In the genomic region with DNA sequence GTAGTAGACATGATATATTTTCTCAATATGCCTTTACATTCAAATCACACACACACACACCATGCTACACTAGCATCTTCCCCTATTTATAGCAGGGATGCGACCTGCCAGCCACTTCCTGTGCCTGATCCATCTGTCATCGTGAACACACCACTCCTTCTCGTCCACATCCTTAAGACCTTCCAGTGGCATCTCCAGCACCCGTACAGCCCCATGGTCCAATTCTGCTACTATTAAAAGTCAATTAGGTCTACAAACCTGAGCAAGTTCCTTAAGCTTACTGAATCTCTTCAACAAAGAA, we compare ENCODE assay signal across 21 cellular contexts.
"Had no signal": no experiment of that assay in that cellular context is flagged by ENCODE, and none has a peak within 500 bp of the region (broad histone marks: within the 10 kb centered on the region; RNA-seq: fewer than 3 reads in every experiment).

No MANE protein-coding gene starts in this region.

- H3K9me3 Mint-ChIP-seq: stimulated activated memory B cell treated with anti-CD40 and anti-IgM and Interleukin-4, amounts not matched to agents 10 μg/mL and 1 μg/mL and 100 μg/mL, for 72 hours had no signal

- H3K4me3 ChIP-seq: gastrocnemius medialis, heart left ventricle, hepatocyte, mucosa of descending colon, neural progenitor cell, prostate gland, skin epidermis, spleen, thoracic aorta, tibial nerve, upper lobe of left lung had no signal

- H3K4me1 ChIP-seq: heart left ventricle, prostate gland had no signal

- ATAC-seq: stimulated activated memory B cell treated with anti-CD40 and anti-IgM and Interleukin-4, amounts not matched to agents 10 μg/mL and 1 μg/mL and 100 μg/mL, for 72 hours; stimulated activated naive CD8-positive, alpha-beta T cell treated with anti-CD3 and anti-CD28 coated beads, Interleukin-15, Interleukin-2, amounts not matched to agents 100 U/mL and 50 U/mL, for 24 hours had no signal

- DNase-seq: effector CD8-positive, alpha-beta T cell; kidney; naive B cell; spleen; stimulated activated CD4-positive, alpha-beta T cell treated with anti-CD3 and anti-CD28 coated beads, Interleukin-4, amount 100 ng/mL, for 4 hours; upper lobe of left lung had no signal

- H3K27ac Mint-ChIP-seq: endodermal cell; mesothelial cell of epicardium; nephron; neural progenitor cell; stimulated activated memory B cell treated with anti-CD40 and anti-IgM and Interleukin-4, amounts not matched to agents 10 μg/mL and 1 μg/mL and 100 μg/mL, for 72 hours had no signal

- H3K36me3 ChIP-seq: gastrocnemius medialis, neural progenitor cell, prostate gland, thoracic aorta, upper lobe of left lung had no signal

- H3K27ac ChIP-seq: epithelial cell of prostate, gastrocnemius medialis, heart left ventricle, hepatocyte, neural progenitor cell, prostate gland, skin epidermis, spleen, thoracic aorta, upper lobe of left lung had no signal

- H3K27me3 ChIP-seq: gastrocnemius medialis, heart left ventricle, hepatocyte, neural progenitor cell, spleen, tibial nerve, upper lobe of left lung had no signal

- H3K4me3 Mint-ChIP-seq: endodermal cell; mesothelial cell of epicardium; naive B cell; nephron; neural progenitor cell; stimulated activated memory B cell treated with anti-CD40 and anti-IgM and Interleukin-4, amounts not matched to agents 10 μg/mL and 1 μg/mL and 100 μg/mL, for 72 hours had no signal

- H3K9me3 ChIP-seq: gastrocnemius medialis, mucosa of descending colon, prostate gland, thoracic aorta, tibial nerve, upper lobe of left lung had no signal

- H3K27me3 Mint-ChIP-seq: naive B cell; stimulated activated memory B cell treated with anti-CD40 and anti-IgM and Interleukin-4, amounts not matched to agents 10 μg/mL and 1 μg/mL and 100 μg/mL, for 72 hours had no signal
